In genomic region chr2:179954026-179954425, GRCh38 we compare ENCODE assay signal across 1 cellular context.
TF ChIP-seq lines count a peak whose summit lies in the region.

No MANE protein-coding gene starts in this region.

TF ChIP-seq in HepG2, 621 proteins besides CTCF, POLR2A, EP300 and RAD21 (continued from another document and continues in another):
- TF ChIP-seq, protein P1, sequence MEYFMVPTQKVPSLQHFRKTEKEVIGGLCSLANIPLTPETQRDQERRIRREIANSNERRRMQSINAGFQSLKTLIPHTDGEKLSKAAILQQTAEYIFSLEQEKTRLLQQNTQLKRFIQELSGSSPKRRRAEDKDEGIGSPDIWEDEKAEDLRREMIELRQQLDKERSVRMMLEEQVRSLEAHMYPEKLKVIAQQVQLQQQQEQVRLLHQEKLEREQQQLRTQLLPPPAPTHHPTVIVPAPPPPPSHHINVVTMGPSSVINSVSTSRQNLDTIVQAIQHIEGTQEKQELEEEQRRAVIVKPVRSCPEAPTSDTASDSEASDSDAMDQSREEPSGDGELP (IDR thresholded peaks at IDR 0.05; ENCODE audit: borderline replicate concordance, low read depth), result peak; percentile 27; the same call in 1 of the 2 replicates
- TF ChIP-seq POGZ (CRISPR knock-in tag; IDR thresholded peaks at IDR 0.05) (peak; percentile 63), SOX5 (CRISPR knock-in tag; IDR thresholded peaks at IDR 0.05; ENCODE audit: borderline replicate concordance) (peak; percentile 75; the same call in 1 of the 2 replicates), FOXA3 (CRISPR knock-in tag; IDR thresholded peaks at IDR 0.05) (peak; percentile 96), HMG20A (CRISPR knock-in tag; IDR thresholded peaks at IDR 0.05; ENCODE audit: borderline replicate concordance) (peak; percentile 97), RERE (CRISPR knock-in tag; IDR thresholded peaks at IDR 0.05; ENCODE audit: low read depth) (0 out of 2 replicates have a peak, but pooled peaks have one; percentile 58), ZFP41 (CRISPR knock-in tag; IDR thresholded peaks at IDR 0.05; ENCODE audit: borderline replicate concordance) (no peak), TBX3 (IDR thresholded peaks at IDR 0.05; ENCODE audit: borderline replicate concordance) (peak; percentile 83; the same call in 1 of the 2 replicates), ZNF138 (CRISPR knock-in tag; IDR thresholded peaks at IDR 0.05; ENCODE audit: low read depth) (no peak), FOXP1 (IDR thresholded peaks at IDR 0.05) (peak; percentile 29; the same call in 1 of the 2 replicates), FOXP1 (CRISPR knock-in tag; IDR thresholded peaks at IDR 0.05) (peak; percentile 97), ELF3 (CRISPR knock-in tag; IDR thresholded peaks at IDR 0.05) (peak; percentile 73), NCOA2 (CRISPR knock-in tag; IDR thresholded peaks at IDR 0.05) (peak; percentile 81), ZNF552 (CRISPR knock-in tag; IDR thresholded peaks at IDR 0.05; ENCODE audit: borderline replicate concordance) (no peak), ESRRA (CRISPR knock-in tag; IDR thresholded peaks at IDR 0.05; ENCODE audit: low read depth) (no peak), ARID3A (IDR thresholded peaks at IDR 0.05; ENCODE audit: low read depth, low read length) (peak; percentile 86), MIXL1 (CRISPR knock-in tag; IDR thresholded peaks at IDR 0.05) (peak; percentile 75), SMC3 (IDR thresholded peaks at IDR 0.05; ENCODE audit: low read length) (peak; percentile 19; the same call in 1 of the 2 replicates), ZFP37 (CRISPR knock-in tag; IDR thresholded peaks at IDR 0.05; ENCODE audit: borderline replicate concordance) (no peak), FOXK1 (CRISPR knock-in tag; IDR thresholded peaks at IDR 0.05; ENCODE audit: borderline replicate concordance, low read depth) (peak; percentile 51; the same call in 1 of the 2 replicates), SOX6 (IDR thresholded peaks at IDR 0.05) (no peak), SOX6 (CRISPR knock-in tag; IDR thresholded peaks at IDR 0.05) (peak; percentile 59; the same call in 1 of the 2 replicates), SOX13 (IDR thresholded peaks at IDR 0.05) (no peak), SOX13 (CRISPR knock-in tag; conservative IDR thresholded peaks at IDR 0.05 in 1 of 2, IDR thresholded peaks at IDR 0.05 in 1 of 2) (peak in 1 of 2 experiments; percentile 79; a peak in 1 of 4 replicates), SAP130 (CRISPR knock-in tag; IDR thresholded peaks at IDR 0.05; ENCODE audit: low read depth) (peak; percentile 61)
- TF ChIP-seq, protein P2, sequence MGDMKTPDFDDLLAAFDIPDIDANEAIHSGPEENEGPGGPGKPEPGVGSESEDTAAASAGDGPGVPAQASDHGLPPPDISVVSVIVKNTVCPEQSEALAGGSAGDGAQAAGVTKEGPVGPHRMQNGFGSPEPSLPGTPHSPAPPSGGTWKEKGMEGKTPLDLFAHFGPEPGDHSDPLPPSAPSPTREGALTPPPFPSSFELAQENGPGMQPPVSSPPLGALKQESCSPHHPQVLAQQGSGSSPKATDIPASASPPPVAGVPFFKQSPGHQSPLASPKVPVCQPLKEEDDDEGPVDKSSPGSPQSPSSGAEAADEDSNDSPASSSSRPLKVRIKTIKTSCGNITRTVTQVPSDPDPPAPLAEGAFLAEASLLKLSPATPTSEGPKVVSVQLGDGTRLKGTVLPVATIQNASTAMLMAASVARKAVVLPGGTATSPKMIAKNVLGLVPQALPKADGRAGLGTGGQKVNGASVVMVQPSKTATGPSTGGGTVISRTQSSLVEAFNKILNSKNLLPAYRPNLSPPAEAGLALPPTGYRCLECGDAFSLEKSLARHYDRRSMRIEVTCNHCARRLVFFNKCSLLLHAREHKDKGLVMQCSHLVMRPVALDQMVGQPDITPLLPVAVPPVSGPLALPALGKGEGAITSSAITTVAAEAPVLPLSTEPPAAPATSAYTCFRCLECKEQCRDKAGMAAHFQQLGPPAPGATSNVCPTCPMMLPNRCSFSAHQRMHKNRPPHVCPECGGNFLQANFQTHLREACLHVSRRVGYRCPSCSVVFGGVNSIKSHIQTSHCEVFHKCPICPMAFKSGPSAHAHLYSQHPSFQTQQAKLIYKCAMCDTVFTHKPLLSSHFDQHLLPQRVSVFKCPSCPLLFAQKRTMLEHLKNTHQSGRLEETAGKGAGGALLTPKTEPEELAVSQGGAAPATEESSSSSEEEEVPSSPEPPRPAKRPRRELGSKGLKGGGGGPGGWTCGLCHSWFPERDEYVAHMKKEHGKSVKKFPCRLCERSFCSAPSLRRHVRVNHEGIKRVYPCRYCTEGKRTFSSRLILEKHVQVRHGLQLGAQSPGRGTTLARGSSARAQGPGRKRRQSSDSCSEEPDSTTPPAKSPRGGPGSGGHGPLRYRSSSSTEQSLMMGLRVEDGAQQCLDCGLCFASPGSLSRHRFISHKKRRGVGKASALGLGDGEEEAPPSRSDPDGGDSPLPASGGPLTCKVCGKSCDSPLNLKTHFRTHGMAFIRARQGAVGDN (CRISPR knock-in tag; IDR thresholded peaks at IDR 0.05), result no peak
- TF ChIP-seq, protein P3, sequence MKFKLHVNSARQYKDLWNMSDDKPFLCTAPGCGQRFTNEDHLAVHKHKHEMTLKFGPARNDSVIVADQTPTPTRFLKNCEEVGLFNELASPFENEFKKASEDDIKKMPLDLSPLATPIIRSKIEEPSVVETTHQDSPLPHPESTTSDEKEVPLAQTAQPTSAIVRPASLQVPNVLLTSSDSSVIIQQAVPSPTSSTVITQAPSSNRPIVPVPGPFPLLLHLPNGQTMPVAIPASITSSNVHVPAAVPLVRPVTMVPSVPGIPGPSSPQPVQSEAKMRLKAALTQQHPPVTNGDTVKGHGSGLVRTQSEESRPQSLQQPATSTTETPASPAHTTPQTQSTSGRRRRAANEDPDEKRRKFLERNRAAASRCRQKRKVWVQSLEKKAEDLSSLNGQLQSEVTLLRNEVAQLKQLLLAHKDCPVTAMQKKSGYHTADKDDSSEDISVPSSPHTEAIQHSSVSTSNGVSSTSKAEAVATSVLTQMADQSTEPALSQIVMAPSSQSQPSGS (CRISPR knock-in tag; IDR thresholded peaks at IDR 0.05), result 0 out of 2 replicates have a peak, but pooled peaks have one; percentile 29
- TF ChIP-seq, protein P4, sequence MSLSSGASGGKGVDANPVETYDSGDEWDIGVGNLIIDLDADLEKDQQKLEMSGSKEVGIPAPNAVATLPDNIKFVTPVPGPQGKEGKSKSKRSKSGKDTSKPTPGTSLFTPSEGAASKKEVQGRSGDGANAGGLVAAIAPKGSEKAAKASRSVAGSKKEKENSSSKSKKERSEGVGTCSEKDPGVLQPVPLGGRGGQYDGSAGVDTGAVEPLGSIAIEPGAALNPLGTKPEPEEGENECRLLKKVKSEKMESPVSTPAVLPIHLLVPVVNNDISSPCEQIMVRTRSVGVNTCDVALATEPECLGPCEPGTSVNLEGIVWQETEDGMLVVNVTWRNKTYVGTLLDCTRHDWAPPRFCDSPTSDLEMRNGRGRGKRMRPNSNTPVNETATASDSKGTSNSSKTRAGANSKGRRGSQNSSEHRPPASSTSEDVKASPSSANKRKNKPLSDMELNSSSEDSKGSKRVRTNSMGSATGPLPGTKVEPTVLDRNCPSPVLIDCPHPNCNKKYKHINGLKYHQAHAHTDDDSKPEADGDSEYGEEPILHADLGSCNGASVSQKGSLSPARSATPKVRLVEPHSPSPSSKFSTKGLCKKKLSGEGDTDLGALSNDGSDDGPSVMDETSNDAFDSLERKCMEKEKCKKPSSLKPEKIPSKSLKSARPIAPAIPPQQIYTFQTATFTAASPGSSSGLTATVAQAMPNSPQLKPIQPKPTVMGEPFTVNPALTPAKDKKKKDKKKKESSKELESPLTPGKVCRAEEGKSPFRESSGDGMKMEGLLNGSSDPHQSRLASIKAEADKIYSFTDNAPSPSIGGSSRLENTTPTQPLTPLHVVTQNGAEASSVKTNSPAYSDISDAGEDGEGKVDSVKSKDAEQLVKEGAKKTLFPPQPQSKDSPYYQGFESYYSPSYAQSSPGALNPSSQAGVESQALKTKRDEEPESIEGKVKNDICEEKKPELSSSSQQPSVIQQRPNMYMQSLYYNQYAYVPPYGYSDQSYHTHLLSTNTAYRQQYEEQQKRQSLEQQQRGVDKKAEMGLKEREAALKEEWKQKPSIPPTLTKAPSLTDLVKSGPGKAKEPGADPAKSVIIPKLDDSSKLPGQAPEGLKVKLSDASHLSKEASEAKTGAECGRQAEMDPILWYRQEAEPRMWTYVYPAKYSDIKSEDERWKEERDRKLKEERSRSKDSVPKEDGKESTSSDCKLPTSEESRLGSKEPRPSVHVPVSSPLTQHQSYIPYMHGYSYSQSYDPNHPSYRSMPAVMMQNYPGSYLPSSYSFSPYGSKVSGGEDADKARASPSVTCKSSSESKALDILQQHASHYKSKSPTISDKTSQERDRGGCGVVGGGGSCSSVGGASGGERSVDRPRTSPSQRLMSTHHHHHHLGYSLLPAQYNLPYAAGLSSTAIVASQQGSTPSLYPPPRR (CRISPR knock-in tag; IDR thresholded peaks at IDR 0.05; ENCODE audit: borderline replicate concordance), result peak; percentile 82; the same call in 1 of the 2 replicates
- TF ChIP-seq, protein P5, sequence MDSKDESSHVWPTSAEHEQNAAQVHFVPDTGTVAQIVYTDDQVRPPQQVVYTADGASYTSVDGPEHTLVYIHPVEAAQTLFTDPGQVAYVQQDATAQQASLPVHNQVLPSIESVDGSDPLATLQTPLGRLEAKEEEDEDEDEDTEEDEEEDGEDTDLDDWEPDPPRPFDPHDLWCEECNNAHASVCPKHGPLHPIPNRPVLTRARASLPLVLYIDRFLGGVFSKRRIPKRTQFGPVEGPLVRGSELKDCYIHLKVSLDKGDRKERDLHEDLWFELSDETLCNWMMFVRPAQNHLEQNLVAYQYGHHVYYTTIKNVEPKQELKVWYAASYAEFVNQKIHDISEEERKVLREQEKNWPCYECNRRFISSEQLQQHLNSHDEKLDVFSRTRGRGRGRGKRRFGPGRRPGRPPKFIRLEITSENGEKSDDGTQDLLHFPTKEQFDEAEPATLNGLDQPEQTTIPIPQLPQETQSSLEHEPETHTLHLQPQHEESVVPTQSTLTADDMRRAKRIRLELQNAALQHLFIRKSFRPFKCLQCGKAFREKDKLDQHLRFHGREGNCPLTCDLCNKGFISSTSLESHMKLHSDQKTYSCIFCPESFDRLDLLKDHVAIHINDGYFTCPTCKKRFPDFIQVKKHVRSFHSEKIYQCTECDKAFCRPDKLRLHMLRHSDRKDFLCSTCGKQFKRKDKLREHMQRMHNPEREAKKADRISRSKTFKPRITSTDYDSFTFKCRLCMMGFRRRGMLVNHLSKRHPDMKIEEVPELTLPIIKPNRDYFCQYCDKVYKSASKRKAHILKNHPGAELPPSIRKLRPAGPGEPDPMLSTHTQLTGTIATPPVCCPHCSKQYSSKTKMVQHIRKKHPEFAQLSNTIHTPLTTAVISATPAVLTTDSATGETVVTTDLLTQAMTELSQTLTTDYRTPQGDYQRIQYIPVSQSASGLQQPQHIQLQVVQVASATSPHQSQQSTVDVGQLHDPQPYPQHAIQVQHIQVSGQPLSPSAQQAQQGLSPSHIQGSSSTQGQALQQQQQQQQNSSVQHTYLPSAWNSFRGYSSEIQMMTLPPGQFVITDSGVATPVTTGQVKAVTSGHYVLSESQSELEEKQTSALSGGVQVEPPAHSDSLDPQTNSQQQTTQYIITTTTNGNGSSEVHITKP (CRISPR knock-in tag; IDR thresholded peaks at IDR 0.05; ENCODE audit: low read depth), result no peak
